9 cellular contexts compared by ENCODE assay signal in the genomic region with DNA sequence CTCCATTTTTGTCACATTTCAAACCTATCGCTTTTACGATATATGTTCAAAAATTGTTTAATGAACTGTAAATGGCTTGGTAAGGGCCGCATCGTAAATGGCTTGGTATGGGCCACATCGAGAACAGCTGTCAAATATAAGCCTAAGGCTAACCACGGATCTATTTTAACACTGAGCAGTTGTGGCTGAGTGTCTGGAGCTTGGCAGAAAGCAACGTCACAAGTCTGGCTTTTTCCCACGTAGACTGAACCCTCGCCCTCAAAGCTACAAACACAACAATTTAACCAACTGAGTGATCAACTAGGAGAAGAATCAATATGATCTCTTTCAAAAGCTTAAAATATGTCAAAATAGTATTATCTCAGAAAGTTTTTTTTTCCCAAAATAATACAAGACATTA.
DNase-seq lines count a peak whose midpoint lies in the region; ATAC-seq and TF ChIP-seq lines count a peak whose summit lies in the region.
"Had no signal": no experiment of that assay in that cellular context is flagged by ENCODE, and none has a peak within 500 bp of the region (broad histone marks: within the 10 kb centered on the region; RNA-seq: fewer than 3 reads in every experiment).

No MANE protein-coding gene starts in this region.

- H3K4me3 Mint-ChIP-seq in CD14-positive monocyte (peak overlapping the region; percentile 94 to 96), HFFc6 (peak overlapping the region; percentile 98)
- H3K4me3 Mint-ChIP-seq in activated CD8-positive, alpha-beta T cell treated with anti-CD3 and anti-CD28 coated beads, Interleukin-2, amount 10 ng/mL, durations not matched to agents 7 days and 5 days, result peak overlapping the region; percentile 92

- POLR2A ChIA-PET in activated CD8-positive, alpha-beta T cell treated with anti-CD3 and anti-CD28 coated beads, Interleukin-2, amount 10 ng/mL, durations not matched to agents 7 days and 5 days (lab: Charles Lee), result interaction anchor here (1.2 to 3.0 kb wide), 2 partner anchors 30 to 36 kb away, joined by 5 to 27 read pairs; a partner anchor contains a TSS

- H3K27ac Mint-ChIP-seq in CD14-positive monocyte (no peak overlapping the region), HFFc6 (peak overlapping the region; percentile 97)
- peak overlapping the region; percentile 81 for H3K27ac Mint-ChIP-seq in activated CD8-positive, alpha-beta T cell treated with anti-CD3 and anti-CD28 coated beads, Interleukin-2, amount 10 ng/mL, durations not matched to agents 7 days and 5 days

- intact Hi-C loops in CD14-positive monocyte (cut with micrococcal nuclease), result loop anchor here in 1 of 2 donors (10.0 kb wide), 1 partner anchor 579 kb away; no protein-coding TSS in a partner anchor

- TF ChIP-seq CTCF in CD14-positive monocyte (IDR thresholded peaks at IDR 0.05) (no peak), HFFc6 (IDR thresholded peaks at IDR 0.05) (no peak)

- H3K27me3 Mint-ChIP-seq in CD14-positive monocyte (ENCODE audit: low read depth in 3 of 3) (peaks cover 8 to 21% (median 19%) of the 10 kb centered on the region in 3 donors), HFFc6 (ENCODE audit: insufficient read depth) (peaks cover 4% of the 10 kb centered on the region)
- H3K27me3 Mint-ChIP-seq in activated CD8-positive, alpha-beta T cell treated with anti-CD3 and anti-CD28 coated beads, Interleukin-2, amount 10 ng/mL, durations not matched to agents 7 days and 5 days (ENCODE audit: low read depth), result peaks cover 17% of the 10 kb centered on the region

- H3K27ac ChIP-seq in caudate nucleus (ENCODE audit: low read depth, low read length), result no peak overlapping the region
- H3K27ac ChIP-seq: colonic mucosa had no signal

- TF ChIP-seq POLR2A in GM18505 (IDR thresholded peaks at IDR 0.05; ENCODE audit: borderline replicate concordance, extremely low read depth, insufficient read depth, insufficient read length), result no peak

- CTCF ChIA-PET in activated CD8-positive, alpha-beta T cell treated with anti-CD3 and anti-CD28 coated beads, Interleukin-2, amount 10 ng/mL, durations not matched to agents 7 days and 5 days (lab: Charles Lee), result interaction anchor here (0.8 to 4.0 kb wide), 9 partner anchors 12 to 720 kb away, joined by 4 to 54 read pairs (median 14); no protein-coding TSS in a partner anchor

- no peak for ATAC-seq in activated CD8-positive, alpha-beta T cell treated with anti-CD3 and anti-CD28 coated beads, Interleukin-2, amount 10 ng/mL, durations not matched to agents 7 days and 5 days
- ATAC-seq in GM18505 (IDR thresholded peaks at IDR 0.05; ENCODE audit: unreplicated experiment), result no peak

- H3K36me3 Mint-ChIP-seq in CD14-positive monocyte, result peaks cover 0 to 3% of the 10 kb centered on the region in 2 donors
- H3K36me3 Mint-ChIP-seq in HFFc6 (ENCODE audit: low read depth), result no peaks in the 10 kb centered on the region
- peaks cover 3% of the 10 kb centered on the region for H3K36me3 Mint-ChIP-seq in activated CD8-positive, alpha-beta T cell treated with anti-CD3 and anti-CD28 coated beads, Interleukin-2, amount 10 ng/mL, durations not matched to agents 7 days and 5 days (ENCODE audit: low read depth)

- H3K9me3 Mint-ChIP-seq in CD14-positive monocyte (peaks cover 12 to 32% (median 27%) of the 10 kb centered on the region in 7 donors), HFFc6 (no peaks in the 10 kb centered on the region)
- H3K9me3 Mint-ChIP-seq in activated CD8-positive, alpha-beta T cell treated with anti-CD3 and anti-CD28 coated beads, Interleukin-2, amount 10 ng/mL, durations not matched to agents 7 days and 5 days (ENCODE audit: insufficient read depth), result no peaks in the 10 kb centered on the region

- H3K4me1 Mint-ChIP-seq in CD14-positive monocyte (peaks cover 20% of the 10 kb centered on the region), HFFc6 (ENCODE audit: low read depth) (peaks cover 18% of the 10 kb centered on the region)
- H3K4me1 Mint-ChIP-seq in activated CD8-positive, alpha-beta T cell treated with anti-CD3 and anti-CD28 coated beads, Interleukin-2, amount 10 ng/mL, durations not matched to agents 7 days and 5 days (ENCODE audit: low read depth), result peaks cover 17% of the 10 kb centered on the region

- DNase-seq in CD14-positive monocyte (ENCODE audit: low spot score), result no peak
- DNase-seq in HFFc6, result peak; percentile 34
- no peak for DNase-seq in activated CD8-positive, alpha-beta T cell treated with anti-CD3 and anti-CD28 coated beads, Interleukin-2, amount 10 ng/mL, durations not matched to agents 7 days and 5 days
- DNase-seq in medulla oblongata (ENCODE audit: extremely low spot score), result peak; percentile 26
- DNase-seq in caudate nucleus (lab: John Stamatoyannopoulos, UW), result no peak
- no peak for DNase-seq in DMS153 (lab: John Stamatoyannopoulos, UW)
- DNase-seq in hippocampal formation (lab: John Stamatoyannopoulos, UW), result no peak

Comparison
In these comparisons a context has a peak if more than half of its experiments do, and no peak if none do; other contexts are left out.
1. DNase-seq: peak in HFFc6 (single experiment) and medulla oblongata (single experiment); none in CD14-positive monocyte (single experiment), activated CD8-positive, alpha-beta T cell treated with anti-CD3 and anti-CD28 coated beads, Interleukin-2, amount 10 ng/mL, durations not matched to agents 7 days and 5 days (single experiment), caudate nucleus (0 of 61), DMS153 (single experiment) and hippocampal formation (0 of 2).
2. H3K27ac Mint-ChIP-seq: peak in HFFc6 (single experiment) and activated CD8-positive, alpha-beta T cell treated with anti-CD3 and anti-CD28 coated beads, Interleukin-2, amount 10 ng/mL, durations not matched to agents 7 days and 5 days (single experiment); none in CD14-positive monocyte (0 of 7).
3. Peak in every context shown above with its lines, with median percentiles within 50 percentile points of each other: H3K4me3 Mint-ChIP-seq.